Comparison of ENCODE assay signal across 1 cellular context in genomic region chr2:24021122-24021998, GRCh38.
TF ChIP-seq lines count a peak whose summit lies in the region.

No MANE protein-coding gene starts in this region.

TF ChIP-seq in K562, 482 proteins besides CTCF, POLR2A, EP300 and RAD21:
- TF ChIP-seq NR2C2 (CRISPR knock-in tag; IDR thresholded peaks at IDR 0.05) (0 out of 2 replicates have a peak, but pooled peaks have one; percentile 18), NR2C2 (tag; IDR thresholded peaks at IDR 0.05) (no peak), DLX4 (CRISPR knock-in tag; IDR thresholded peaks at IDR 0.05) (no peak), SMC3 (conservative IDR thresholded peaks at IDR 0.05; ENCODE audit: insufficient read depth, low read depth, low read length) (peak; percentile 74), DACH1 (IDR thresholded peaks at IDR 0.05; ENCODE audit: partially characterized antibody) (no peak), PRDM10 (IDR thresholded peaks at IDR 0.05; ENCODE audit: partially characterized antibody) (no peak), THRB (CRISPR knock-in tag; conservative IDR thresholded peaks at IDR 0.05) (no peak), BCOR (IDR thresholded peaks at IDR 0.05) (no peak), SREBF2 (CRISPR knock-in tag; IDR thresholded peaks at IDR 0.05) (no peak), DPF2 (IDR thresholded peaks at IDR 0.05) (no peak), ZNF232 (CRISPR knock-in tag; IDR thresholded peaks at IDR 0.05) (no peak), KLF1 (tag; IDR thresholded peaks at IDR 0.05) (no peak), CC2D1A (IDR thresholded peaks at IDR 0.05) (peak; percentile 52; the same call in 1 of the 2 replicates), EHMT2 (IDR thresholded peaks at IDR 0.05) (no peak), HDGF (IDR thresholded peaks at IDR 0.05) (no peak), JUNB (CRISPR knock-in tag; conservative IDR thresholded peaks at IDR 0.05) (no peak), YY1 (IDR thresholded peaks at IDR 0.05; ENCODE audit: borderline replicate concordance in 1 of 3, control insufficient read depth in 1 of 3, extremely low read depth in 1 of 3, insufficient read depth in 3 of 3, insufficient read length in 1 of 3, insufficient replicate concordance in 2 of 3, low read depth in 1 of 3, low read length in 2 of 3) (peak in 1 of 3 experiments; percentile 6), RBM22 (IDR thresholded peaks at IDR 0.05; ENCODE audit: low read depth, low read length, poor library complexity, severe bottlenecking) (no peak), PTTG1 (tag; IDR thresholded peaks at IDR 0.05; ENCODE audit: low read depth) (no peak), POLR2AphosphoS2 (IDR thresholded peaks at IDR 0.05; ENCODE audit: low read length) (peak; percentile 41; the same call in 1 of the 2 replicates), ZBTB33 (CRISPR knock-in tag; IDR thresholded peaks at IDR 0.05) (peak; percentile 47; the same call in 1 of the 2 replicates), MAX (CRISPR knock-in tag; IDR thresholded peaks at IDR 0.05) (peak; percentile 37; the same call in 1 of the 2 replicates), TBP (optimal IDR thresholded peaks at IDR 0.05; ENCODE audit: low read depth, low read length) (no peak), POLR2G (IDR thresholded peaks at IDR 0.05; ENCODE audit: low read depth, low read length) (peak; percentile 65), ZNF184 (CRISPR knock-in tag; IDR thresholded peaks at IDR 0.05) (no peak)
- TF ChIP-seq, protein P1, sequence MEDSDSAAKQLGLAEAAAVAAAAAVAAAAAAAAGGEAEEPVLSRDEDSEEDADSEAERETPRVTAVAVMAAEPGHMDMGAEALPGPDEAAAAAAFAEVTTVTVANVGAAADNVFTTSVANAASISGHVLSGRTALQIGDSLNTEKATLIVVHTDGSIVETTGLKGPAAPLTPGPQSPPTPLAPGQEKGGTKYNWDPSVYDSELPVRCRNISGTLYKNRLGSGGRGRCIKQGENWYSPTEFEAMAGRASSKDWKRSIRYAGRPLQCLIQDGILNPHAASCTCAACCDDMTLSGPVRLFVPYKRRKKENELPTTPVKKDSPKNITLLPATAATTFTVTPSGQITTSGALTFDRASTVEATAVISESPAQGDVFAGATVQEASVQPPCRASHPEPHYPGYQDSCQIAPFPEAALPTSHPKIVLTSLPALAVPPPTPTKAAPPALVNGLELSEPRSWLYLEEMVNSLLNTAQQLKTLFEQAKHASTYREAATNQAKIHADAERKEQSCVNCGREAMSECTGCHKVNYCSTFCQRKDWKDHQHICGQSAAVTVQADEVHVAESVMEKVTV (CRISPR knock-in tag; IDR thresholded peaks at IDR 0.05): 0 out of 2 replicates have a peak, but pooled peaks have one; percentile 21
- TF ChIP-seq, protein P2, sequence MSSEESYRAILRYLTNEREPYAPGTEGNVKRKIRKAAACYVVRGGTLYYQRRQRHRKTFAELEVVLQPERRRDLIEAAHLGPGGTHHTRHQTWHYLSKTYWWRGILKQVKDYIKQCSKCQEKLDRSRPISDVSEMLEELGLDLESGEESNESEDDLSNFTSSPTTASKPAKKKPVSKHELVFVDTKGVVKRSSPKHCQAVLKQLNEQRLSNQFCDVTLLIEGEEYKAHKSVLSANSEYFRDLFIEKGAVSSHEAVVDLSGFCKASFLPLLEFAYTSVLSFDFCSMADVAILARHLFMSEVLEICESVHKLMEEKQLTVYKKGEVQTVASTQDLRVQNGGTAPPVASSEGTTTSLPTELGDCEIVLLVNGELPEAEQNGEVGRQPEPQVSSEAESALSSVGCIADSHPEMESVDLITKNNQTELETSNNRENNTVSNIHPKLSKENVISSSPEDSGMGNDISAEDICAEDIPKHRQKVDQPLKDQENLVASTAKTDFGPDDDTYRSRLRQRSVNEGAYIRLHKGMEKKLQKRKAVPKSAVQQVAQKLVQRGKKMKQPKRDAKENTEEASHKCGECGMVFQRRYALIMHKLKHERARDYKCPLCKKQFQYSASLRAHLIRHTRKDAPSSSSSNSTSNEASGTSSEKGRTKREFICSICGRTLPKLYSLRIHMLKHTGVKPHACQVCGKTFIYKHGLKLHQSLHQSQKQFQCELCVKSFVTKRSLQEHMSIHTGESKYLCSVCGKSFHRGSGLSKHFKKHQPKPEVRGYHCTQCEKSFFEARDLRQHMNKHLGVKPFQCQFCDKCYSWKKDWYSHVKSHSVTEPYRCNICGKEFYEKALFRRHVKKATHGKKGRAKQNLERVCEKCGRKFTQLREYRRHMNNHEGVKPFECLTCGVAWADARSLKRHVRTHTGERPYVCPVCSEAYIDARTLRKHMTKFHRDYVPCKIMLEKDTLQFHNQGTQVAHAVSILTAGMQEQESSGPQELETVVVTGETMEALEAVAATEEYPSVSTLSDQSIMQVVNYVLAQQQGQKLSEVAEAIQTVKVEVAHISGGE (CRISPR knock-in tag; IDR thresholded peaks at IDR 0.05): no peak
